Comparison of ENCODE assay signal across 7 cellular contexts in the genomic region with DNA sequence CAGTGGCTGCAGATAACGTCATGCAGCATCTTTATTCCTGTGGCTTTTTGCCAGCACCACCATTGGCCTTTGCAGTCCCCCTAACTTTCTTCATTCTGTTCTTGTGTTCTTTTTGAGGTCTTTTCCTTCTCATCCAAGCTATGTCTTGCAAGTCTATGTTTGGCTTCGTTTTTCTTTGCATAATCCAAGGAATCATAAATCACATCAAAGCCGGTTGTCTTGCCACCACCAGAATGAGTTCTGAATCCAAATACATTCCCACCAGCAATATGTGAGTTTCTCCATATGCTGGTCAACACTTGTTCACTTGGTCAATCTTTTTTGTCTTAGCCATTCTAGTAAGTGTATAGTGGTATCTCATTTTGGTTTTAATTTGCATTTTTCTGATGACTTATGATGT.
"Had no signal": no experiment of that assay in that cellular context is flagged by ENCODE, and none has a peak within 500 bp of the region (broad histone marks: within the 10 kb centered on the region; RNA-seq: fewer than 3 reads in every experiment).

No MANE protein-coding gene starts in this region.

- H3K27ac ChIP-seq: HL-60, KMS-11 had no signal

- ATAC-seq: HepG2 had no signal

- FAIRE-seq: HepG2, HTR-8/SVneo had no signal

- DNase-seq: IMR-90, KBM-7, KG1 had no signal

- H3K4me2 ChIP-seq: KMS-11 had no signal

- H3K9ac ChIP-seq: KMS-11 had no signal
